ENCODE assay signal across 15 cellular contexts in the genomic region with DNA sequence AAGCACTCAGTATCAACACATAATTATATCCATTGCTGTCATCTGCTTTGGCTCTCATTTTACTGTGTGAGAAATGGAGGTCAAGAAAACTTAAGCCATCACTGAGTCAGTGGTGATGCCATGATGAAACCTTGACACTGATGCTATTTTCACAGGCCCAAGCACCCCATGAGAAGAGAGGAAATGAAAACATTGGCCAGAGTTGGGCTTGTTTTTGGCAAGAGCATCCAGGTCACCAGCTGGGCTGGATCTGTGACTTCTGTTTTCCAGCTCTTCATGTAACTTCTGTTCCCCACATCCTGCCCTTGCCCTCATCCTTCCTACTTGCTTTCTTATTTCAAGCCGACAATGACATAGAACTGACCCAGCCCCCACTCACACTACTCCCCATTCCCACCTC. TPM values are rescaled to one million over a fixed set of nuclear protein-coding genes. Genes with fewer than 3 reads are reported as not detected.
A peak's percentile ranks its signal among the peaks of the same experiment; 100 is the strongest.
DNase-seq lines count a peak whose midpoint lies in the region; ATAC-seq, FAIRE-seq and TF ChIP-seq lines count a peak whose summit lies in the region.
"Had no signal": no experiment of that assay in that cellular context is flagged by ENCODE, and none has a peak within 500 bp of the region (broad histone marks: within the 10 kb centered on the region; RNA-seq: fewer than 3 reads in every experiment).

No MANE protein-coding gene starts in this region.

- H3K79me2 ChIP-seq in GM12878 (ENCODE audit: control insufficient read depth, insufficient read depth, low read length) = no peaks in the 10 kb centered on the region

- H2AFZ ChIP-seq in GM12878 (ENCODE audit: control insufficient read depth, low read depth, low read length) = no peak overlapping the region

- WGBS in GM12878 (ENCODE audit: insufficient coverage, insufficient replicate concordance, low lambda C conversion rate, missing lambda C conversion rate) = 91% methylated on average over 1 of the region's 1 CpG

- H3K4me1 ChIP-seq in GM12878 (ENCODE audit: control insufficient read depth, insufficient read depth, low read length) = no peaks in the 10 kb centered on the region
- H3K4me1 ChIP-seq: foreskin keratinocyte had no signal

- peak; percentile 2 for DNase-seq in AG10803 (ENCODE audit: low read depth)
- DNase-seq in Kasumi-1 (lab: John Stamatoyannopoulos, UW) = peak; percentile 75 to 77
- no peak for DNase-seq in GM12878 (ENCODE audit: low read depth, low spot score)
- peak; percentile 68 for DNase-seq in mucosa of gallbladder (ENCODE audit: low spot score)
- DNase-seq in caudate nucleus (lab: John Stamatoyannopoulos, UW) = no peak
- DNase-seq in stimulated activated CD8-positive, alpha-beta memory T cell treated with anti-CD3 and anti-CD28 coated beads, Interleukin-4, amount 100 ng/mL, for 48 hours = no peak
- DNase-seq in NCI-H1105 treated with DMSO at 0.1 percent for 48 hours (lab: John Stamatoyannopoulos, UW) = no peak
- DNase-seq: foreskin keratinocyte; stimulated activated CD4-positive, alpha-beta T cell treated with anti-CD3 and anti-CD28 coated beads, Interleukin-4, amount 100 ng/mL, for 24 hours; T-helper 9 cell had no signal

- CTCF ChIA-PET in GM12878 (lab: Yijun Ruan, JAX) = interaction anchor here (1.1 to 1.6 kb wide), 4 partner anchors 9 to 124 kb away, joined by 3 to 4 read pairs (median 3); no protein-coding TSS in a partner anchor

- no peak overlapping the region for H3K4me2 ChIP-seq in GM12878 (ENCODE audit: control insufficient read depth, insufficient read depth)

- in situ Hi-C loops in GM12878 (cut with MboI) = no loop called here

- RAD21 ChIA-PET in GM12878 (lab: Charles Lee; ENCODE audit: unreplicated experiment) = interaction anchor here (1.8 kb wide), 1 partner anchor 10 kb away, joined by 4 read pairs; the partner anchor contains the start of gene LCP2

- no peak overlapping the region for H3K4me3 ChIP-seq in AG10803 (ENCODE audit: low read length)
- H3K4me3 ChIP-seq in GM12878 = no peak overlapping the region

- no peak for TF ChIP-seq CTCF in AG10803 (conservative IDR thresholded peaks at IDR 0.05; ENCODE audit: low read length)
- no peak for TF ChIP-seq CTCF in GM12878 (IDR thresholded peaks at IDR 0.05 in 2 of 3, conservative IDR thresholded peaks at IDR 0.05 in 1 of 3; ENCODE audit: control insufficient read depth in 2 of 3, extremely low read depth in 1 of 3, insufficient read depth in 1 of 3, low read depth in 3 of 3, low read length in 3 of 3)

- H3K9ac ChIP-seq in GM12878 (ENCODE audit: control insufficient read depth, insufficient read depth, low read length) = no peak overlapping the region

- ATAC-seq in GM12878 (no peak), HG03139 (IDR thresholded peaks at IDR 0.05; ENCODE audit: unreplicated experiment) (no peak)
- ATAC-seq: foreskin keratinocyte had no signal

- no peaks in the 10 kb centered on the region for H4K20me1 ChIP-seq in GM12878 (ENCODE audit: control insufficient read depth, insufficient read depth)

- no peaks in the 10 kb centered on the region for H3K27me3 ChIP-seq in GM12878 (replicated peaks in 1 of 2; ENCODE audit: control insufficient read depth in 2 of 2, insufficient read depth in 2 of 2, low read length in 1 of 2)
- H3K27me3 ChIP-seq: foreskin keratinocyte had no signal

- H3K27ac ChIP-seq in GM12878 (ENCODE audit: control insufficient read depth, insufficient read depth) (no peak overlapping the region), caudate nucleus (ENCODE audit: low read depth, low read length) (no peak overlapping the region)
- H3K27ac ChIP-seq: foreskin keratinocyte had no signal

- no peak for TF ChIP-seq EP300 in GM12878 (IDR thresholded peaks at IDR 0.05; ENCODE audit: borderline replicate concordance in 1 of 2, control insufficient read depth in 1 of 2, low read depth in 2 of 2, low read length in 2 of 2)

- FAIRE-seq in GM12878 (lab: Jason Lieb, UNC) = no peak
- FAIRE-seq: astrocyte, GM18507, H1 had no signal

- SMC1A ChIA-PET in GM12878 (lab: Charles Lee; ENCODE audit: uncharacterized antibody, unreplicated experiment) = interaction anchor here (0.9 to 23.0 kb wide), 5 partner anchors 9 to 52 kb away, joined by 3 to 451 read pairs (median 6); partner anchors contain the start of gene LCP2

- H3K9me3 ChIP-seq in GM12878 (replicated peaks; ENCODE audit: control insufficient read depth, insufficient read depth, low read length) = peaks cover 11% of the 10 kb centered on the region

- TF ChIP-seq POLR2A in GM12878 (IDR thresholded peaks at IDR 0.05; ENCODE audit: low read depth, low read length) = no peak

- intact Hi-C loops in GM12878 (cut with micrococcal nuclease; ENCODE audit: unreplicated experiment) = no loop called here

- no TSS peak for BruUV-seq in GM12878 (replicated peaks; lab: Mats Ljungman, UMichigan)

- H3K36me3 ChIP-seq in GM12878 (ENCODE audit: control insufficient read depth in 2 of 2, insufficient read depth in 2 of 2, low read length in 1 of 2) = peaks cover 11 to 16% of the 10 kb centered on the region in 2 experiments; a peak in 3 of 4 replicates

- TF ChIP-seq RAD21 in GM12878 (IDR thresholded peaks at IDR 0.05; ENCODE audit: insufficient read depth, low read depth, low read length) = no peak

- POLR2A ChIA-PET in GM12878 (lab: Charles Lee) = interaction anchor here (0.6 kb wide), 1 partner anchor 9 kb away, joined by 4 read pairs; no protein-coding TSS in a partner anchor

TF ChIP-seq in GM12878, 131 proteins besides CTCF, POLR2A, EP300 and RAD21:
- TF ChIP-seq BMI1 (IDR thresholded peaks at IDR 0.05; ENCODE audit: borderline replicate concordance) (no peak), SPI1 (IDR thresholded peaks at IDR 0.05; ENCODE audit: borderline replicate concordance, insufficient read depth, low read depth, low read length) (peak; percentile 20; the same call in 1 of the 2 replicates)

RNA-seq across cellular contexts. Expression of gene LCP2, which starts 10.0 kb away (rescaled TPM):
- 339 and 344 TPM in 2 replicates for total RNA-seq in GM12878 (2013; cell fraction: nucleolus; rRNA removed)
- 17.8 and 19.2 TPM in 2 replicates for total RNA-seq in GM12878 (2014; rRNA removed)
- 23.5 and 23.9 TPM in 2 replicates for total RNA-seq in GM12878 (2014; rRNA removed; fragmentation: Illumina TruSeq; extraction: Trizol)
- total RNA-seq in GM12878 (2021) = 38.5 and 40.0 TPM in 2 replicates
- polyA plus RNA-seq in GM12878 (2011; ENCODE audit: low read depth) = 13.4 TPM
- polyA plus RNA-seq in GM12878 (2011; rRNA removed) = 45.5 and 46.7 TPM in 2 replicates
- 30.5 and 30.9 TPM in 2 replicates for polyA plus RNA-seq in GM12878 (2011; cell fraction: cytosol; rRNA removed)
- 121 and 152 TPM in 2 replicates for polyA plus RNA-seq in GM12878 (2011; cell fraction: nucleus; rRNA removed)
- polyA plus RNA-seq in GM12878 (2012) = 20.3 and 26.2 TPM in 2 replicates
- polyA plus RNA-seq in GM12878 (2014; fragmentation: Illumina TruSeq; extraction: Trizol) = 48.7 and 50.5 TPM in 2 replicates
- polyA plus RNA-seq in GM12878 (2014; fragmentation: Nextera tagmentation; extraction: Ambion mirVana) = 1 to 10 TPM; 8.0 to 8.5 TPM
- polyA plus RNA-seq in GM12878 (2014; rRNA removed) = 24.4 and 25.7 TPM in 2 replicates
- 10 to 100 TPM; 12.7 to 15.3 TPM for polyA plus RNA-seq in GM12878 (2016; fragmentation: Nextera tagmentation; extraction: Ambion mirVana)
- 69.6 and 94.1 TPM in 2 replicates for polyA minus RNA-seq in GM12878 (2011; rRNA and poly(A)+ RNA removed)
- 8.2 and 16.8 TPM in 2 replicates for polyA minus RNA-seq in GM12878 (2011; cell fraction: cytosol; rRNA and poly(A)+ RNA removed)
- polyA minus RNA-seq in GM12878 (2011; cell fraction: nucleus; rRNA and poly(A)+ RNA removed) = 149 and 176 TPM in 2 replicates
- total RNA-seq in mucosa of gallbladder = 38.4 TPM
- total RNA-seq: foreskin keratinocyte had no signal
- polyA plus RNA-seq: BJ, foreskin keratinocyte had no signal

RNA-seq across cellular contexts. Expression of gene C5orf58, which starts 54.7 kb away (rescaled TPM):
- not detected in 2 replicates for total RNA-seq in GM12878 (2013; cell fraction: nucleolus; rRNA removed)
- not detected in 2 replicates for total RNA-seq in GM12878 (2014; rRNA removed)
- total RNA-seq in GM12878 (2014; rRNA removed; fragmentation: Illumina TruSeq; extraction: Trizol) = not detected in 2 replicates
- total RNA-seq in GM12878 (2021) = not detected in 2 replicates
- not detected for polyA plus RNA-seq in GM12878 (2011; ENCODE audit: low read depth)
- polyA plus RNA-seq in GM12878 (2011; rRNA removed) = not detected in 2 replicates
- polyA plus RNA-seq in GM12878 (2011; cell fraction: cytosol; rRNA removed) = not detected in 2 replicates
- not detected in 2 replicates for polyA plus RNA-seq in GM12878 (2011; cell fraction: nucleus; rRNA removed)
- polyA plus RNA-seq in GM12878 (2012) = 0.11 TPM in 1 of 2 replicates, not detected in the other
- not detected in 2 replicates for polyA plus RNA-seq in GM12878 (2014; fragmentation: Illumina TruSeq; extraction: Trizol)
- under 1 TPM; 0.26 to 0.27 TPM for polyA plus RNA-seq in GM12878 (2014; fragmentation: Nextera tagmentation; extraction: Ambion mirVana)
- polyA plus RNA-seq in GM12878 (2014; rRNA removed) = not detected in 2 replicates
- polyA plus RNA-seq in GM12878 (2016; fragmentation: Nextera tagmentation; extraction: Ambion mirVana) = under 1 TPM in 1 of 2 experiments, not detected in 1; 0.13 TPM
- polyA minus RNA-seq in GM12878 (2011; rRNA and poly(A)+ RNA removed) = not detected in 2 replicates
- not detected in 2 replicates for polyA minus RNA-seq in GM12878 (2011; cell fraction: cytosol; rRNA and poly(A)+ RNA removed)
- not detected in 2 replicates for polyA minus RNA-seq in GM12878 (2011; cell fraction: nucleus; rRNA and poly(A)+ RNA removed)
- total RNA-seq in mucosa of gallbladder = 0.52 TPM
- total RNA-seq: astrocyte, foreskin keratinocyte had no signal
- polyA plus RNA-seq: BJ, foreskin keratinocyte had no signal

Comparison
In these comparisons a context has a peak if more than half of its experiments do, and no peak if none do; other contexts are left out.
1. DNase-seq: peak in AG10803 (single experiment), Kasumi-1 (2 of 2) and mucosa of gallbladder (single experiment); none in GM12878 (single experiment), caudate nucleus (0 of 61), stimulated activated CD8-positive, alpha-beta memory T cell treated with anti-CD3 and anti-CD28 coated beads, Interleukin-4, amount 100 ng/mL, for 48 hours (single experiment) and NCI-H1105 treated with DMSO at 0.1 percent for 48 hours (single experiment).